ENCODE assay signal across 12 cellular contexts in the genomic region with DNA sequence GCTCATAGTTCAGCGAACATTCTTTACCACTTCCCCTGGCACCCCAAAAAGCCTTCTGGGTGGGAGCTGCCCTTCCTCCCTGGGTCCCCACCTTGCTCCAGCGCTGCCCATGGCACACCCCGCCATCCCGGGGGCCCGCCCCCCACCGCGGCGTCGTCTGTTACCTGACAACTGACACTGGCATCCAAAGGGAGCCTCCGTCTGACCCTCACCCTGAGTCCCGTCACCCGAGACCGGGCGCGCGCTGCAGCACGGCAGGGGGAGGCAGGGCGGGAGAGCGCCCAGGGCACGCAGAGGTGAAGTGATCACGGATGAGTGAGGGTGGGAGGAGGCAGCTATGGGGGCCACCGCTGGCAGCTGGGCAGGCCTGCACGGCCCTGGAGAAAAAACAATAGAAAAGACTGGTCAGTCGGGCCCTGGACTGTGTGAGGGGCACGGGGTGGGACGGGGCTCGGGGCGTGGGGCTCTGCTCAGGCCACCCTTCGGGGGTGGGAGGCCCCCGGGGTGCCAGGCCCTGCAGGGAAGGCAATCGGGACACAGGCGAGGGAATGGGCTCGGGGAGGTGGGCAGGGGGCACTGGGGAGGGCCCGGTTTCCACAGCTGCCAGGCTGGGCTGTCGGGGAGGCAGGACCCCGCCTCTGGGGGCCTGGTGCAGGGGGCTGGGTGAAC. TPM values are rescaled to one million over a fixed set of nuclear protein-coding genes. Genes with fewer than 3 reads are reported as not detected.
A peak's percentile ranks its signal among the peaks of the same experiment; 100 is the strongest.
DNase-seq lines count a peak whose midpoint lies in the region; ATAC-seq and TF ChIP-seq lines count a peak whose summit lies in the region.
"Had no signal": no experiment of that assay in that cellular context is flagged by ENCODE, and none has a peak within 500 bp of the region (broad histone marks: within the 10 kb centered on the region; RNA-seq: fewer than 3 reads in every experiment).

No MANE protein-coding gene starts in this region.

- WGBS in suprapubic skin: 36% methylated on average over 30 of the region's 36 CpGs

- ATAC-seq in activated T-cell treated with anti-CD3 and anti-CD28 coated beads, Interleukin-2, amount 50 U/mL, for 72 hours (replicated peaks in 1 of 2): no peak
- ATAC-seq in HG03280 (IDR thresholded peaks at IDR 0.05; ENCODE audit: unreplicated experiment): no peak

- TF ChIP-seq POLR2A in suprapubic skin (IDR thresholded peaks at IDR 0.05): no peak

- no peaks in the 10 kb centered on the region for H3K9me3 Mint-ChIP-seq in activated naive CD4-positive, alpha-beta T cell treated with anti-CD3 and anti-CD28 coated beads, Interleukin-2, amount 10 ng/mL, durations not matched to agents 7 days and 5 days
- H3K9me3 Mint-ChIP-seq in activated T-cell treated with anti-CD3 and anti-CD28 coated beads, Interleukin-2, amount 50 U/mL, for 72 hours: peaks cover 4 to 5% of the 10 kb centered on the region in 2 donors
- peaks cover 4% of the 10 kb centered on the region for H3K9me3 Mint-ChIP-seq in Calu3 (ENCODE audit: low read depth, unreplicated experiment)

- H3K4me3 ChIP-seq in suprapubic skin: peak overlapping the region; percentile 14

- H3K27ac Mint-ChIP-seq in activated naive CD4-positive, alpha-beta T cell treated with anti-CD3 and anti-CD28 coated beads, Interleukin-2, amount 10 ng/mL, durations not matched to agents 7 days and 5 days: peak overlapping the region; percentile 99
- H3K27ac Mint-ChIP-seq in activated T-cell treated with anti-CD3 and anti-CD28 coated beads, Interleukin-2, amount 50 U/mL, for 72 hours: peak overlapping the region; percentile 55
- H3K27ac Mint-ChIP-seq in Calu3 (ENCODE audit: unreplicated experiment): no peak overlapping the region
- H3K27ac Mint-ChIP-seq: B cell had no signal

- H3K9me3 ChIP-seq in suprapubic skin: no peaks in the 10 kb centered on the region

- TF ChIP-seq CTCF in suprapubic skin (IDR thresholded peaks at IDR 0.05) (no peak), Calu3 (IDR thresholded peaks at IDR 0.05; ENCODE audit: unreplicated experiment) (no peak)

- H3K27me3 Mint-ChIP-seq in activated naive CD4-positive, alpha-beta T cell treated with anti-CD3 and anti-CD28 coated beads, Interleukin-2, amount 10 ng/mL, durations not matched to agents 7 days and 5 days: peaks cover 4% of the 10 kb centered on the region
- no peaks in the 10 kb centered on the region for H3K27me3 Mint-ChIP-seq in activated T-cell treated with anti-CD3 and anti-CD28 coated beads, Interleukin-2, amount 50 U/mL, for 72 hours (ENCODE audit: low read depth)
- peaks cover 11% of the 10 kb centered on the region for H3K27me3 Mint-ChIP-seq in Calu3 (ENCODE audit: unreplicated experiment)

- H3K4me1 Mint-ChIP-seq in activated naive CD4-positive, alpha-beta T cell treated with anti-CD3 and anti-CD28 coated beads, Interleukin-2, amount 10 ng/mL, durations not matched to agents 7 days and 5 days: peaks cover 97% of the 10 kb centered on the region
- H3K4me1 Mint-ChIP-seq in activated T-cell treated with anti-CD3 and anti-CD28 coated beads, Interleukin-2, amount 50 U/mL, for 72 hours (ENCODE audit: low read depth): peaks cover 99% of the 10 kb centered on the region
- no peaks in the 10 kb centered on the region for H3K4me1 Mint-ChIP-seq in Calu3 (ENCODE audit: low read depth, unreplicated experiment)
- H3K4me1 Mint-ChIP-seq: B cell had no signal

- peak overlapping the region; percentile 63 for H3K27ac ChIP-seq in suprapubic skin

- intact Hi-C loops in Calu3 (cut with micrococcal nuclease; ENCODE audit: unreplicated experiment): no loop called here

- H3K27me3 ChIP-seq in suprapubic skin: peaks cover 10% of the 10 kb centered on the region

- TF ChIP-seq EP300 in suprapubic skin (IDR thresholded peaks at IDR 0.05): no peak

- peak overlapping the region; percentile 81 for H3K4me3 Mint-ChIP-seq in activated naive CD4-positive, alpha-beta T cell treated with anti-CD3 and anti-CD28 coated beads, Interleukin-2, amount 10 ng/mL, durations not matched to agents 7 days and 5 days
- peak overlapping the region; percentile 90 for H3K4me3 Mint-ChIP-seq in activated T-cell treated with anti-CD3 and anti-CD28 coated beads, Interleukin-2, amount 50 U/mL, for 72 hours
- no peak overlapping the region for H3K4me3 Mint-ChIP-seq in Calu3 (ENCODE audit: low read depth, unreplicated experiment)
- H3K4me3 Mint-ChIP-seq: B cell had no signal

- no TSS peak for BruUV-seq in Calu3 (replicated peaks; lab: Mats Ljungman, UMichigan)

- peaks cover 70% of the 10 kb centered on the region for H3K4me1 ChIP-seq in suprapubic skin

- CTCF ChIA-PET in activated naive CD4-positive, alpha-beta T cell treated with anti-CD3 and anti-CD28 coated beads, Interleukin-2, amount 10 ng/mL, durations not matched to agents 7 days and 5 days (lab: Charles Lee): interaction anchor here (0.6 to 11.9 kb wide), 16 partner anchors 10 to 1253 kb away, joined by 3 to 140 read pairs (median 4); a partner anchor contains a TSS
- CTCF ChIA-PET in Calu3 (lab: Charles Lee): interaction anchor here (0.6 kb wide), 1 partner anchor 87 kb away, joined by 3 read pairs; no protein-coding TSS in a partner anchor

- peak; percentile 50 for DNase-seq in activated naive CD4-positive, alpha-beta T cell treated with anti-CD3 and anti-CD28 coated beads, Interleukin-2, amount 10 ng/mL, durations not matched to agents 7 days and 5 days
- no peak for DNase-seq in activated naive CD4-positive, alpha-beta T cell (lab: John Stamatoyannopoulos, UW)
- DNase-seq in activated T-cell treated with anti-CD3 and anti-CD28 coated beads, Interleukin-2, amount 50 U/mL, for 72 hours: no peak
- DNase-seq in islet precursor cell (peak; percentile 75), suprapubic skin (ENCODE audit: low spot score in 2 of 2) (no peak), Calu3 (no peak), NCI-H526 (lab: John Stamatoyannopoulos, UW) (no peak)
- DNase-seq: GOT3, NCI-H345 had no signal

- H3K36me3 Mint-ChIP-seq in activated naive CD4-positive, alpha-beta T cell treated with anti-CD3 and anti-CD28 coated beads, Interleukin-2, amount 10 ng/mL, durations not matched to agents 7 days and 5 days: peaks cover 72% of the 10 kb centered on the region
- peaks cover 12 to 19% of the 10 kb centered on the region in 2 donors for H3K36me3 Mint-ChIP-seq in activated T-cell treated with anti-CD3 and anti-CD28 coated beads, Interleukin-2, amount 50 U/mL, for 72 hours (ENCODE audit: insufficient read depth in 2 of 2)
- H3K36me3 Mint-ChIP-seq in Calu3 (ENCODE audit: insufficient read depth, unreplicated experiment): no peaks in the 10 kb centered on the region

- no peaks in the 10 kb centered on the region for H3K36me3 ChIP-seq in suprapubic skin

RNA-seq across cellular contexts. Expression of a gene that starts 40.7 kb away (rescaled TPM):
- total RNA-seq in activated T-cell treated with anti-CD3 and anti-CD28 coated beads, Interleukin-2, amount 50 U/mL, for 72 hours: 10 to 100 TPM; 54.4 to 58.0 TPM
- total RNA-seq in suprapubic skin (10 to 100 TPM; 35.9 to 53.8 (median 47.5) TPM), Calu3 (2022) (0.24 and 0.59 TPM in 2 replicates)
- total RNA-seq: LHCN-M2 had no signal

Comparison
In these comparisons a context has a peak if more than half of its experiments do, and no peak if none do; other contexts are left out.
1. DNase-seq: peak in activated naive CD4-positive, alpha-beta T cell treated with anti-CD3 and anti-CD28 coated beads, Interleukin-2, amount 10 ng/mL, durations not matched to agents 7 days and 5 days (single experiment) and islet precursor cell (single experiment); none in activated naive CD4-positive, alpha-beta T cell (0 of 4), activated T-cell treated with anti-CD3 and anti-CD28 coated beads, Interleukin-2, amount 50 U/mL, for 72 hours (0 of 2), suprapubic skin (0 of 2), Calu3 (single experiment) and NCI-H526 (0 of 2).
2. RNA of a gene that starts 40.7 kb away (total RNA-seq): 54.4 to 58.0 TPM in activated T-cell treated with anti-CD3 and anti-CD28 coated beads, Interleukin-2, amount 50 U/mL, for 72 hours and 35.9 to 53.8 TPM in suprapubic skin; 0.24 to 0.59 TPM in Calu3; every median in the first group is over 10 times any median in the second.